In genomic region chr5:154405078-154405792, GRCh38 we compare ENCODE assay signal across 8 cellular contexts. TPM values are rescaled to one million over a fixed set of nuclear protein-coding genes. Genes with fewer than 3 reads are reported as not detected.
DNase-seq lines count a peak whose midpoint lies in the region; ATAC-seq and FAIRE-seq lines count a peak whose summit lies in the region.

No MANE protein-coding gene starts in this region.

- H3K9me3 ChIP-seq in BLaER1 (no peaks in the 10 kb centered on the region), duodenal mucosa (ENCODE audit: control insufficient read depth in 1 of 2, low read length in 2 of 2) (no peaks in the 10 kb centered on the region)

- H3K4me3 ChIP-seq in BLaER1 = peak overlapping the region; percentile 58
- peak overlapping the region; percentile 50 to 57 for H3K4me3 ChIP-seq in duodenal mucosa (ENCODE audit: low read depth in 1 of 2, low read length in 2 of 2)

- H4K20me1 ChIP-seq in BLaER1 = no peaks in the 10 kb centered on the region

- peak overlapping the region; percentile 91 for H3K4me2 ChIP-seq in BLaER1

- H3K27ac ChIP-seq in BLaER1 (no peak overlapping the region), duodenal mucosa (ENCODE audit: low read depth, low read length) (no peak overlapping the region)

- peak; percentile 83 for ATAC-seq in HG03378 (IDR thresholded peaks at IDR 0.05; ENCODE audit: unreplicated experiment)

- DNase-seq in GM19239 (ENCODE audit: insufficient read length, low spot score) (peak; percentile 86), NCI-H524 (lab: John Stamatoyannopoulos, UW) (peak; percentile 65 to 82), lung microvascular endothelial cell (ENCODE audit: low read depth in 2 of 2) (peak; percentile 77 to 82)
- peak; percentile 78 to 81 for DNase-seq in activated CD4-positive, alpha-beta T cell treated with anti-CD3 and anti-CD28 coated beads, Interleukin-2, amount 50 U/mL, for 48 hours
- peak; percentile 53 to 62 (median 61) for DNase-seq in stimulated activated CD4-positive, alpha-beta T cell treated with anti-CD3 and anti-CD28 coated beads, TNF-alpha, amount 100 ng/mL, for 4 hours (ENCODE audit: low read depth in 3 of 3)

- 0 out of 2 replicates have a peak, but pooled peaks cover under 1% of the 10 kb centered on the region for H3K36me3 ChIP-seq in BLaER1
- peaks cover 0 to 11% of the 10 kb centered on the region in 2 donors for H3K36me3 ChIP-seq in duodenal mucosa (ENCODE audit: control insufficient read depth in 1 of 2, insufficient read depth in 2 of 2, low read length in 2 of 2)

- H3K9ac ChIP-seq in BLaER1 (peak overlapping the region; percentile 63), duodenal mucosa (ENCODE audit: low read depth in 1 of 2, low read length in 2 of 2) (peak overlapping the region; percentile 16 to 27)

- H3K4me1 ChIP-seq in BLaER1 (peaks cover 13% of the 10 kb centered on the region; the same call in 1 of the 2 replicates), duodenal mucosa (ENCODE audit: control insufficient read depth in 1 of 2, insufficient read depth in 2 of 2, low read length in 2 of 2) (peaks cover 0 to 11% of the 10 kb centered on the region in 2 donors)

- H3K27me3 ChIP-seq in BLaER1 (no peaks in the 10 kb centered on the region), duodenal mucosa (ENCODE audit: control insufficient read depth in 1 of 2, insufficient read depth in 2 of 2, low read length in 2 of 2) (no peaks in the 10 kb centered on the region)

- FAIRE-seq in GM19239 (lab: Jason Lieb, UNC) = peak; percentile 81

RNA-seq across cellular contexts. Expression of gene SAP30L, which starts 40.6 kb away (rescaled TPM):
- total RNA-seq in lung microvascular endothelial cell = 17.0 and 22.2 TPM in 2 replicates
